ENCODE assay signal across 1 cellular context in genomic region chr6:33014841-33015634, GRCh38.
TF ChIP-seq lines count a peak whose summit lies in the region.

No MANE protein-coding gene starts in this region.

TF ChIP-seq in GM12878, 131 proteins besides CTCF, POLR2A, EP300 and RAD21 (continued from another document and continues in another):
- TF ChIP-seq BCL3 (IDR thresholded peaks at IDR 0.05; ENCODE audit: borderline replicate concordance, insufficient read depth, low read depth, low read length, poor library complexity, severe bottlenecking) (no peak), BCL11A (IDR thresholded peaks at IDR 0.05; ENCODE audit: low read depth, low read length) (no peak), USF2 (IDR thresholded peaks at IDR 0.05; ENCODE audit: borderline replicate concordance, low read depth, low read length) (no peak), PAX8 (IDR thresholded peaks at IDR 0.05) (no peak), CEBPB (IDR thresholded peaks at IDR 0.05; ENCODE audit: borderline replicate concordance in 1 of 2, low read depth in 2 of 2, low read length in 2 of 2) (no peak), SRF (IDR thresholded peaks at IDR 0.05; ENCODE audit: low read depth in 2 of 2, low read length in 2 of 2) (no peak), IRF4 (IDR thresholded peaks at IDR 0.05; ENCODE audit: low read depth, low read length) (no peak), FOXK2 (IDR thresholded peaks at IDR 0.05) (no peak), CHD4 (IDR thresholded peaks at IDR 0.05) (no peak), PML (IDR thresholded peaks at IDR 0.05; ENCODE audit: low read length) (peak; percentile 56; the same call in 1 of the 2 replicates), MEF2B (IDR thresholded peaks at IDR 0.05; ENCODE audit: partially characterized antibody, poor library complexity, severe bottlenecking) (no peak), EGR1 (IDR thresholded peaks at IDR 0.05; ENCODE audit: borderline replicate concordance in 1 of 2, low read depth in 2 of 2, low read length in 2 of 2) (no peak), MXI1 (IDR thresholded peaks at IDR 0.05; ENCODE audit: low read depth, low read length) (peak; percentile 53; the same call in 1 of the 2 replicates), SMAD5 (IDR thresholded peaks at IDR 0.05; ENCODE audit: low read depth) (no peak), RB1 (IDR thresholded peaks at IDR 0.05; ENCODE audit: borderline replicate concordance) (peak; percentile 63; the same call in 1 of the 2 replicates), HCFC1 (IDR thresholded peaks at IDR 0.05; ENCODE audit: low read length) (no peak), ASH2L (IDR thresholded peaks at IDR 0.05; ENCODE audit: borderline replicate concordance, low read depth) (no peak), TCF12 (IDR thresholded peaks at IDR 0.05; ENCODE audit: low read depth, low read length) (no peak), WRNIP1 (IDR thresholded peaks at IDR 0.05; ENCODE audit: borderline replicate concordance, low read depth, low read length) (0 out of 2 replicates have a peak, but pooled peaks have one; percentile 70), RAD51 (IDR thresholded peaks at IDR 0.05) (no peak), NFYA (IDR thresholded peaks at IDR 0.05; ENCODE audit: borderline replicate concordance, low read depth, low read length) (no peak), YY1 (IDR thresholded peaks at IDR 0.05; ENCODE audit: low read depth, low read length) (peak; percentile 53; the same call in 1 of the 2 replicates), ATF7 (IDR thresholded peaks at IDR 0.05; ENCODE audit: low read depth) (no peak), GABPA (IDR thresholded peaks at IDR 0.05; ENCODE audit: low read depth) (no peak), MTA3 (IDR thresholded peaks at IDR 0.05; ENCODE audit: borderline replicate concordance, low read length) (no peak), ZNF207 (IDR thresholded peaks at IDR 0.05; ENCODE audit: borderline replicate concordance) (0 out of 2 replicates have a peak, but pooled peaks have one; percentile 58), DPF2 (IDR thresholded peaks at IDR 0.05) (0 out of 2 replicates have a peak, but pooled peaks have one; percentile 10), JUND (IDR thresholded peaks at IDR 0.05; ENCODE audit: low read depth, low read length) (no peak), YBX1 (IDR thresholded peaks at IDR 0.05) (no peak), SMC3 (IDR thresholded peaks at IDR 0.05; ENCODE audit: borderline replicate concordance, low read length) (peak; percentile 99), BCLAF1 (IDR thresholded peaks at IDR 0.05) (no peak), NBN (IDR thresholded peaks at IDR 0.05) (peak; percentile 45; the same call in 1 of the 2 replicates), E4F1 (IDR thresholded peaks at IDR 0.05; ENCODE audit: borderline replicate concordance, partially characterized antibody) (no peak), E2F4 (IDR thresholded peaks at IDR 0.05; ENCODE audit: low read depth, low read length) (no peak), SMARCA5 (IDR thresholded peaks at IDR 0.05) (no peak; the same call in 1 of the 2 replicates)
- TF ChIP-seq, protein P1, sequence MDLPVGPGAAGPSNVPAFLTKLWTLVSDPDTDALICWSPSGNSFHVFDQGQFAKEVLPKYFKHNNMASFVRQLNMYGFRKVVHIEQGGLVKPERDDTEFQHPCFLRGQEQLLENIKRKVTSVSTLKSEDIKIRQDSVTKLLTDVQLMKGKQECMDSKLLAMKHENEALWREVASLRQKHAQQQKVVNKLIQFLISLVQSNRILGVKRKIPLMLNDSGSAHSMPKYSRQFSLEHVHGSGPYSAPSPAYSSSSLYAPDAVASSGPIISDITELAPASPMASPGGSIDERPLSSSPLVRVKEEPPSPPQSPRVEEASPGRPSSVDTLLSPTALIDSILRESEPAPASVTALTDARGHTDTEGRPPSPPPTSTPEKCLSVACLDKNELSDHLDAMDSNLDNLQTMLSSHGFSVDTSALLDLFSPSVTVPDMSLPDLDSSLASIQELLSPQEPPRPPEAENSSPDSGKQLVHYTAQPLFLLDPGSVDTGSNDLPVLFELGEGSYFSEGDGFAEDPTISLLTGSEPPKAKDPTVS (IDR thresholded peaks at IDR 0.05; ENCODE audit: low read depth, low read length) = no peak
- TF ChIP-seq, protein P2, sequence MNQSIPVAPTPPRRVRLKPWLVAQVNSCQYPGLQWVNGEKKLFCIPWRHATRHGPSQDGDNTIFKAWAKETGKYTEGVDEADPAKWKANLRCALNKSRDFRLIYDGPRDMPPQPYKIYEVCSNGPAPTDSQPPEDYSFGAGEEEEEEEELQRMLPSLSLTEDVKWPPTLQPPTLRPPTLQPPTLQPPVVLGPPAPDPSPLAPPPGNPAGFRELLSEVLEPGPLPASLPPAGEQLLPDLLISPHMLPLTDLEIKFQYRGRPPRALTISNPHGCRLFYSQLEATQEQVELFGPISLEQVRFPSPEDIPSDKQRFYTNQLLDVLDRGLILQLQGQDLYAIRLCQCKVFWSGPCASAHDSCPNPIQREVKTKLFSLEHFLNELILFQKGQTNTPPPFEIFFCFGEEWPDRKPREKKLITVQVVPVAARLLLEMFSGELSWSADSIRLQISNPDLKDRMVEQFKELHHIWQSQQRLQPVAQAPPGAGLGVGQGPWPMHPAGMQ (IDR thresholded peaks at IDR 0.05; ENCODE audit: borderline replicate concordance) = no peak
- TF ChIP-seq, protein P3, sequence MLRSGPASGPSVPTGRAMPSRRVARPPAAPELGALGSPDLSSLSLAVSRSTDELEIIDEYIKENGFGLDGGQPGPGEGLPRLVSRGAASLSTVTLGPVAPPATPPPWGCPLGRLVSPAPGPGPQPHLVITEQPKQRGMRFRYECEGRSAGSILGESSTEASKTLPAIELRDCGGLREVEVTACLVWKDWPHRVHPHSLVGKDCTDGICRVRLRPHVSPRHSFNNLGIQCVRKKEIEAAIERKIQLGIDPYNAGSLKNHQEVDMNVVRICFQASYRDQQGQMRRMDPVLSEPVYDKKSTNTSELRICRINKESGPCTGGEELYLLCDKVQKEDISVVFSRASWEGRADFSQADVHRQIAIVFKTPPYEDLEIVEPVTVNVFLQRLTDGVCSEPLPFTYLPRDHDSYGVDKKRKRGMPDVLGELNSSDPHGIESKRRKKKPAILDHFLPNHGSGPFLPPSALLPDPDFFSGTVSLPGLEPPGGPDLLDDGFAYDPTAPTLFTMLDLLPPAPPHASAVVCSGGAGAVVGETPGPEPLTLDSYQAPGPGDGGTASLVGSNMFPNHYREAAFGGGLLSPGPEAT (IDR thresholded peaks at IDR 0.05; ENCODE audit: low read depth) = no peak
- TF ChIP-seq, protein P4, sequence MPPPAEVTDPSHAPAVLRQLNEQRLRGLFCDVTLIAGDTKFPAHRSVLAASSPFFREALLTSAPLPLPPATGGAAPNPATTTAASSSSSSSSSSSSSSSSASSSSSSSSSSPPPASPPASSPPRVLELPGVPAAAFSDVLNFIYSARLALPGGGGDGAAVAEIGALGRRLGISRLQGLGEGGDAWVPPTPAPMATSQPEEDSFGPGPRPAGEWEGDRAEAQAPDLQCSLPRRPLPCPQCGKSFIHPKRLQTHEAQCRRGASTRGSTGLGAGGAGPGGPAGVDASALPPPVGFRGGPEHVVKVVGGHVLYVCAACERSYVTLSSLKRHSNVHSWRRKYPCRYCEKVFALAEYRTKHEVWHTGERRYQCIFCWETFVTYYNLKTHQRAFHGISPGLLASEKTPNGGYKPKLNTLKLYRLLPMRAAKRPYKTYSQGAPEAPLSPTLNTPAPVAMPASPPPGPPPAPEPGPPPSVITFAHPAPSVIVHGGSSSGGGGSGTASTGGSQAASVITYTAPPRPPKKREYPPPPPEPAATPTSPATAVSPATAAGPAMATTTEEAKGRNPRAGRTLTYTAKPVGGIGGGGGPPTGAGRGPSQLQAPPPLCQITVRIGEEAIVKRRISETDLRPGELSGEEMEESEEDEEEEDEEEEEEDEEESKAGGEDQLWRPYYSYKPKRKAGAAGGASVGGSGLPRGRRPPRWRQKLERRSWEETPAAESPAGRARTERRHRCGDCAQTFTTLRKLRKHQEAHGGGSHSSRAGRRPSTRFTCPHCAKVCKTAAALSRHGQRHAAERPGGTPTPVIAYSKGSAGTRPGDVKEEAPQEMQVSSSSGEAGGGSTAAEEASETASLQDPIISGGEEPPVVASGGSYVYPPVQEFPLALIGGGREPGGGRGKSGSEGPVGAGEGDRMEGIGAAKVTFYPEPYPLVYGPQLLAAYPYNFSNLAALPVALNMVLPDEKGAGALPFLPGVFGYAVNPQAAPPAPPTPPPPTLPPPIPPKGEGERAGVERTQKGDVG (CRISPR knock-in tag; IDR thresholded peaks at IDR 0.05) = no peak
- TF ChIP-seq, protein P5, sequence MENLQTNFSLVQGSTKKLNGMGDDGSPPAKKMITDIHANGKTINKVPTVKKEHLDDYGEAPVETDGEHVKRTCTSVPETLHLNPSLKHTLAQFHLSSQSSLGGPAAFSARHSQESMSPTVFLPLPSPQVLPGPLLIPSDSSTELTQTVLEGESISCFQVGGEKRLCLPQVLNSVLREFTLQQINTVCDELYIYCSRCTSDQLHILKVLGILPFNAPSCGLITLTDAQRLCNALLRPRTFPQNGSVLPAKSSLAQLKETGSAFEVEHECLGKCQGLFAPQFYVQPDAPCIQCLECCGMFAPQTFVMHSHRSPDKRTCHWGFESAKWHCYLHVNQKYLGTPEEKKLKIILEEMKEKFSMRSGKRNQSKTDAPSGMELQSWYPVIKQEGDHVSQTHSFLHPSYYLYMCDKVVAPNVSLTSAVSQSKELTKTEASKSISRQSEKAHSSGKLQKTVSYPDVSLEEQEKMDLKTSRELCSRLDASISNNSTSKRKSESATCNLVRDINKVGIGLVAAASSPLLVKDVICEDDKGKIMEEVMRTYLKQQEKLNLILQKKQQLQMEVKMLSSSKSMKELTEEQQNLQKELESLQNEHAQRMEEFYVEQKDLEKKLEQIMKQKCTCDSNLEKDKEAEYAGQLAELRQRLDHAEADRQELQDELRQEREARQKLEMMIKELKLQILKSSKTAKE (IDR thresholded peaks at IDR 0.05; ENCODE audit: low read depth, poor library complexity, severe bottlenecking) = peak; percentile 24
